In genomic region chr2:85106489-85107180, GRCh38 we compare ENCODE assay signal across 17 cellular contexts. TPM values are rescaled to one million over a fixed set of nuclear protein-coding genes. Genes with fewer than 3 reads are reported as not detected.
DNase-seq lines count a peak whose midpoint lies in the region; ATAC-seq and TF ChIP-seq lines count a peak whose summit lies in the region.
"Had no signal": no experiment of that assay in that cellular context is flagged by ENCODE, and none has a peak within 500 bp of the region (broad histone marks: within the 10 kb centered on the region; RNA-seq: fewer than 3 reads in every experiment).

No MANE protein-coding gene starts in this region.

- H3F3A ChIP-seq in PC-3 (ENCODE audit: low read length, unreplicated experiment), result no peaks in the 10 kb centered on the region

- peak overlapping the region; percentile 71 for H3K4me2 ChIP-seq in PC-3 (ENCODE audit: low read length)

- CTCF ChIA-PET in PC-3 (lab: Charles Lee), result no interaction called here

- no peaks in the 10 kb centered on the region for H3K27me3 ChIP-seq in PC-3 (ENCODE audit: low read length)
- no peaks in the 10 kb centered on the region for H3K27me3 ChIP-seq in BE2C
- H3K27me3 ChIP-seq: right atrium auricular region had no signal

- H3K36me3 ChIP-seq in PC-3 (ENCODE audit: low read depth, low read length) (no peaks in the 10 kb centered on the region), BE2C (no peaks in the 10 kb centered on the region)
- H3K36me3 ChIP-seq: right atrium auricular region had no signal

- no peak overlapping the region for H3K9ac ChIP-seq in PC-3 (ENCODE audit: low read length)

- H3K9me2 ChIP-seq in PC-3 (replicated peaks; ENCODE audit: low read length), result no peaks in the 10 kb centered on the region

- intact Hi-C loops in PC-3 (cut with micrococcal nuclease), result no loop called here

- DNase-seq in ELR (ENCODE audit: low read depth) (peak; percentile 85), PC-3 (peak; percentile 95), cardiac fibroblast (ENCODE audit: low read depth in 2 of 2) (peak; percentile 64 to 74), left kidney (ENCODE audit: low read depth, low spot score) (peak; percentile 8), AML-193 (lab: John Stamatoyannopoulos, UW) (no peak), NCI-H2081 (lab: John Stamatoyannopoulos, UW) (no peak), ureter (ENCODE audit: low spot score) (no peak), BE2C (no peak)
- DNase-seq: activated CD4-positive, alpha-beta T cell treated with anti-CD3 and anti-CD28 coated beads, Interleukin-2, amount 50 U/mL, for 48 hours; activated T-cell treated with anti-CD3 and anti-CD28 coated beads, Interleukin-2, amount 50 U/mL, for 24 hours; effector memory CD4-positive, alpha-beta T cell; glutamatergic neuron; KBM-7; NCI-H1105; substantia nigra had no signal

- 0 out of 2 replicates have a peak overlapping the region, but pooled peaks have one; percentile 19 for H2AFZ ChIP-seq in PC-3 (ENCODE audit: low read length)

- no peaks in the 10 kb centered on the region for H4K20me1 ChIP-seq in PC-3 (ENCODE audit: low read length)

- peak; percentile 65 for ATAC-seq in PC-3
- ATAC-seq: activated naive CD4-positive, alpha-beta T cell treated with anti-CD3 and anti-CD28 coated beads, Interleukin-2, amount 50 U/mL, for 72 hours had no signal

- H3K4me1 ChIP-seq in PC-3 (ENCODE audit: insufficient read depth, low read length), result peaks cover 5% of the 10 kb centered on the region
- H3K4me1 ChIP-seq in BE2C, result no peaks in the 10 kb centered on the region
- H3K4me1 ChIP-seq: right atrium auricular region had no signal

- POLR2A ChIA-PET in PC-3 (lab: Charles Lee; ENCODE audit: unreplicated experiment), result interaction anchor here (0.7 kb wide), 1 partner anchor 159 kb away, joined by 11 read pairs; no protein-coding TSS in a partner anchor

- H3K9me3 ChIP-seq in PC-3 (ENCODE audit: low read length), result no peaks in the 10 kb centered on the region
- no peaks in the 10 kb centered on the region for H3K9me3 ChIP-seq in BE2C
- H3K9me3 ChIP-seq: right atrium auricular region had no signal

- H3K79me2 ChIP-seq in PC-3 (ENCODE audit: low read length), result no peaks in the 10 kb centered on the region

- H3K4me3 ChIP-seq in PC-3 (ENCODE audit: low read length) (no peak overlapping the region), cardiac fibroblast (replicated peaks in 1 of 2; ENCODE audit: low read depth in 2 of 2, low read length in 2 of 2) (no peak overlapping the region), BE2C (ENCODE audit: low read depth, low read length) (no peak overlapping the region)
- H3K4me3 ChIP-seq: right atrium auricular region had no signal

- no peak overlapping the region for H3K27ac ChIP-seq in PC-3 (ENCODE audit: low read length)
- H3K27ac ChIP-seq: right atrium auricular region had no signal

- no TSS peak for BruUV-seq in PC-3 (replicated peaks; lab: Mats Ljungman, UMichigan)

- TF ChIP-seq CTCF in PC-3 (conservative IDR thresholded peaks at IDR 0.05; ENCODE audit: low read depth, low read length) (no peak), cardiac fibroblast (IDR thresholded peaks at IDR 0.05; ENCODE audit: low read depth, low read length) (no peak), BE2C (IDR thresholded peaks at IDR 0.05; ENCODE audit: low read depth, low read length) (no peak)

RNA-seq across cellular contexts. Expression of gene TCF7L1, which starts 26.6 kb away (rescaled TPM):
- total RNA-seq in PC-3 (2014; rRNA removed) (1.8 and 2.8 TPM in 2 replicates), ureter (15.5 TPM)
- 0.34 TPM for polyA plus RNA-seq in BE2C (2012; ENCODE audit: insufficient read depth, insufficient read length, low read depth)

Comparison
In these comparisons a context has a peak if more than half of its experiments do, and no peak if none do; other contexts are left out.
1. DNase-seq: peak in ELR (single experiment), PC-3 (single experiment), cardiac fibroblast (2 of 2) and left kidney (single experiment); none in AML-193 (0 of 2), NCI-H2081 (0 of 2), ureter (single experiment) and BE2C (single experiment).